In the genomic region with DNA sequence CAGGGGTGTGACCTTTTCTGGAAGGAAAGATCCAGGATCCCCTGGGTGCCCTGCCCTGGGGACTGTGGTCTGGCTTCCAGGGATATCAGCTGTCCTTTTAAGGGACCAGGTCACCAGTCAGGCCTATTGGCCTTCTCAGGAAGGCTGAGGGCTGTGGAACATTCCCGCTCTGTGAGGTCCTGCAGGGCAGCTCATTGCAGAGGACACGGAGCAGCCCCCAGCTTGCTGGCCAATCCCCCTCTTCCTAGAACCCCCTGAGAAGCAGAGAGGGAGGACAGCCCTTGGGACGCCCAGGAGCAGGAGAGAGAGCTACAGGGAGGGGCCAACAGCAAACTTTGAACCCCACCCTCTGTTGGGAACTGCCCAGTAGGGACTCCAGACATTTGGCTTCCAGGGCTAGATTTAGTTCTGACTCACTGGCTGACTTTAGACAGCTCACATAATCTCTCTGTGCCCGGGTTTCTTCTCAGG, we compare ENCODE assay signal across 1 cellular context.
TF ChIP-seq lines count a peak whose summit lies in the region.

No MANE protein-coding gene starts in this region.

TF ChIP-seq in SK-N-SH treated with all-trans-retinoic acid at 6 μM for 48 hours, 23 proteins besides CTCF, POLR2A, EP300 and RAD21 (continued from another document):
- TF ChIP-seq, protein P1, sequence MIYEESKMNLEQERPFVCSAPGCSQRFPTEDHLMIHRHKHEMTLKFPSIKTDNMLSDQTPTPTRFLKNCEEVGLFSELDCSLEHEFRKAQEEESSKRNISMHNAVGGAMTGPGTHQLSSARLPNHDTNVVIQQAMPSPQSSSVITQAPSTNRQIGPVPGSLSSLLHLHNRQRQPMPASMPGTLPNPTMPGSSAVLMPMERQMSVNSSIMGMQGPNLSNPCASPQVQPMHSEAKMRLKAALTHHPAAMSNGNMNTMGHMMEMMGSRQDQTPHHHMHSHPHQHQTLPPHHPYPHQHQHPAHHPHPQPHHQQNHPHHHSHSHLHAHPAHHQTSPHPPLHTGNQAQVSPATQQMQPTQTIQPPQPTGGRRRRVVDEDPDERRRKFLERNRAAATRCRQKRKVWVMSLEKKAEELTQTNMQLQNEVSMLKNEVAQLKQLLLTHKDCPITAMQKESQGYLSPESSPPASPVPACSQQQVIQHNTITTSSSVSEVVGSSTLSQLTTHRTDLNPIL (CRISPR knock-in tag; IDR thresholded peaks at IDR 0.05; ENCODE audit: low read depth): no peak
- TF ChIP-seq, protein P2, sequence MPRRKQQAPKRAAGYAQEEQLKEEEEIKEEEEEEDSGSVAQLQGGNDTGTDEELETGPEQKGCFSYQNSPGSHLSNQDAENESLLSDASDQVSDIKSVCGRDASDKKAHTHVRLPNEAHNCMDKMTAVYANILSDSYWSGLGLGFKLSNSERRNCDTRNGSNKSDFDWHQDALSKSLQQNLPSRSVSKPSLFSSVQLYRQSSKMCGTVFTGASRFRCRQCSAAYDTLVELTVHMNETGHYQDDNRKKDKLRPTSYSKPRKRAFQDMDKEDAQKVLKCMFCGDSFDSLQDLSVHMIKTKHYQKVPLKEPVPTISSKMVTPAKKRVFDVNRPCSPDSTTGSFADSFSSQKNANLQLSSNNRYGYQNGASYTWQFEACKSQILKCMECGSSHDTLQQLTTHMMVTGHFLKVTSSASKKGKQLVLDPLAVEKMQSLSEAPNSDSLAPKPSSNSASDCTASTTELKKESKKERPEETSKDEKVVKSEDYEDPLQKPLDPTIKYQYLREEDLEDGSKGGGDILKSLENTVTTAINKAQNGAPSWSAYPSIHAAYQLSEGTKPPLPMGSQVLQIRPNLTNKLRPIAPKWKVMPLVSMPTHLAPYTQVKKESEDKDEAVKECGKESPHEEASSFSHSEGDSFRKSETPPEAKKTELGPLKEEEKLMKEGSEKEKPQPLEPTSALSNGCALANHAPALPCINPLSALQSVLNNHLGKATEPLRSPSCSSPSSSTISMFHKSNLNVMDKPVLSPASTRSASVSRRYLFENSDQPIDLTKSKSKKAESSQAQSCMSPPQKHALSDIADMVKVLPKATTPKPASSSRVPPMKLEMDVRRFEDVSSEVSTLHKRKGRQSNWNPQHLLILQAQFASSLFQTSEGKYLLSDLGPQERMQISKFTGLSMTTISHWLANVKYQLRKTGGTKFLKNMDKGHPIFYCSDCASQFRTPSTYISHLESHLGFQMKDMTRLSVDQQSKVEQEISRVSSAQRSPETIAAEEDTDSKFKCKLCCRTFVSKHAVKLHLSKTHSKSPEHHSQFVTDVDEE (CRISPR knock-in tag; IDR thresholded peaks at IDR 0.05): no peak
- TF ChIP-seq ZNF70 (CRISPR knock-in tag; IDR thresholded peaks at IDR 0.05) (no peak), ZNF8 (CRISPR knock-in tag; IDR thresholded peaks at IDR 0.05) (no peak), ARNTL (CRISPR knock-in tag; IDR thresholded peaks at IDR 0.05; ENCODE audit: borderline replicate concordance, low read depth) (no peak)
